8 cellular contexts compared by ENCODE assay signal in the genomic region with DNA sequence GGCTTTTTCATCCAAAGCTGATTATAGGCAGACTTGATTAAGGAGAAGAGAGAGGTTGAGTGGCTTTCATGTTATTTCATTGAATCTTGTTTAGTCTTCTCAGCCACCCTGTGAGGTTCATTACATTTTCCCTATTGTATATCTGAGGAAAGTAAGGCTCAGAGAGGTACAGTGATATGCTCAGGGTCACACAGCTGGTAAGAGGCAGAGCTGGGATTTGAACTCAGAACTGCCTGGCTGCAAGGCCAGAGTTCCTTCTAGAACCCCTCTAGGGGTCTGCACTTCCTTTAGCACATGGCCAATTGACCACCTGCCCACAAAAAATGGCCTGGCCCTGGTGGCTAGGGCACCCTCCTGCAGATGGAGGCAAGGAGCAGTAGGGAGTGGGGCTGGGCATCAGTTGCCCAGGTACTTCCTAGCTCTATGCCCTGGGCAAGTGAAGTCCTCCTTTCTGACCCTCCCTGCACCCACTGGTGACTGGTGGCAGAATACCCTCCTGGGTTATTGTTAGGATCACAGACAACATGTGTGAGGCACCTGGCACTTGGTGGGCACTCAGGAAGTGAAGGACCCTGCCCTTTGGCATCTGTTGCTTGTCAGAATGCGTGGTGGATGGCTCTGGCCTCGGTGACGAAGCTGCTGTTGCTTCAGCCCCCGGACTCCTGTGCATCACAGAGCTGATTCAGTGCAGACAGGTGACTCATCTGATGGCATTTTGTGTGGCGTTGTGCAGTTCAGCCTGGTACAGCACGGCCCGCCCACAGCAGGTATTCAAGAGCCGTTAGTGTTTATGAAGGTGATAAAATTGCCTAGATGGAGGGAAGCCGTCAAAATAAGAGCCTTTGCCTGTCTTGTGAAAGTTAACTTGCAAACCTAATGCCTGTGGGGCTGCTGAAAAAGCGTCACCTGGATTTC.
DNase-seq lines count a peak whose midpoint lies in the region; ATAC-seq and TF ChIP-seq lines count a peak whose summit lies in the region.

No MANE protein-coding gene starts in this region.

- H3K27ac ChIP-seq in GM23248: peak overlapping the region; percentile 87

- no peaks in the 10 kb centered on the region for H3K9me2 ChIP-seq in GM23248 (ENCODE audit: insufficient read depth)

- no peaks in the 10 kb centered on the region for H4K20me1 ChIP-seq in GM23248 (ENCODE audit: insufficient read depth)

- 14% methylated on average over 10 of the region's 10 CpGs for WGBS in GM23248 (ENCODE audit: low coverage in 1 of 2, low lambda C conversion rate in 2 of 2, missing lambda C conversion rate in 2 of 2), 2 experiments

- no peak overlapping the region for H2AFZ ChIP-seq in GM23248

- in situ Hi-C loops in GM23248 (cut with MboI): no loop called here

- H3K36me3 ChIP-seq in GM23248 (ENCODE audit: low read depth): no peaks in the 10 kb centered on the region

- peaks cover 42% of the 10 kb centered on the region for H3K4me1 ChIP-seq in GM23248 (ENCODE audit: insufficient read depth)

- H3K4me2 ChIP-seq in GM23248 (ENCODE audit: unreplicated experiment): peak overlapping the region; percentile 64

- H3K9me3 ChIP-seq in GM23248 (ENCODE audit: low read depth): no peaks in the 10 kb centered on the region

- no peaks in the 10 kb centered on the region for H3K27me3 ChIP-seq in GM23248 (replicated peaks; ENCODE audit: insufficient read depth)

- H3K4me3 ChIP-seq in GM23248 (peak overlapping the region; percentile 7; the same call in 1 of the 2 replicates), retinal pigment epithelial cell (ENCODE audit: low read length) (no peak overlapping the region)

- ATAC-seq in GM19328 (IDR thresholded peaks at IDR 0.05; ENCODE audit: unreplicated experiment) (no peak), GM18870 (IDR thresholded peaks at IDR 0.05; ENCODE audit: unreplicated experiment) (no peak)

- peak; percentile 97 for DNase-seq in GM23248
- DNase-seq in RKO (ENCODE audit: low spot score): peak; percentile 85
- DNase-seq in dermis blood vessel endothelial cell: peak; percentile 40
- peak; percentile 95 for DNase-seq in retinal pigment epithelial cell (ENCODE audit: low read depth)
- DNase-seq in middle frontal gyrus (ENCODE audit: extremely low spot score, low spot score): no peak
- DNase-seq in NCI-H1436 (lab: John Stamatoyannopoulos, UW): no peak

- H3K9ac ChIP-seq in GM23248: peak overlapping the region; percentile 74

- peaks cover 21% of the 10 kb centered on the region; the same call in 1 of the 2 replicates for H3K79me2 ChIP-seq in GM23248 (ENCODE audit: insufficient read depth)

- no peak for TF ChIP-seq CTCF in retinal pigment epithelial cell (conservative IDR thresholded peaks at IDR 0.05; ENCODE audit: low read depth, low read length)

- H3F3A ChIP-seq in GM23248 (ENCODE audit: insufficient read depth): peaks cover 26% of the 10 kb centered on the region

Comparison
In these comparisons a context has a peak if more than half of its experiments do, and no peak if none do; other contexts are left out.
1. DNase-seq: peak in GM23248 (single experiment), RKO (single experiment), dermis blood vessel endothelial cell (single experiment) and retinal pigment epithelial cell (single experiment); none in middle frontal gyrus (single experiment) and NCI-H1436 (single experiment).